ENCODE assay signal across 22 cellular contexts in the genomic region with DNA sequence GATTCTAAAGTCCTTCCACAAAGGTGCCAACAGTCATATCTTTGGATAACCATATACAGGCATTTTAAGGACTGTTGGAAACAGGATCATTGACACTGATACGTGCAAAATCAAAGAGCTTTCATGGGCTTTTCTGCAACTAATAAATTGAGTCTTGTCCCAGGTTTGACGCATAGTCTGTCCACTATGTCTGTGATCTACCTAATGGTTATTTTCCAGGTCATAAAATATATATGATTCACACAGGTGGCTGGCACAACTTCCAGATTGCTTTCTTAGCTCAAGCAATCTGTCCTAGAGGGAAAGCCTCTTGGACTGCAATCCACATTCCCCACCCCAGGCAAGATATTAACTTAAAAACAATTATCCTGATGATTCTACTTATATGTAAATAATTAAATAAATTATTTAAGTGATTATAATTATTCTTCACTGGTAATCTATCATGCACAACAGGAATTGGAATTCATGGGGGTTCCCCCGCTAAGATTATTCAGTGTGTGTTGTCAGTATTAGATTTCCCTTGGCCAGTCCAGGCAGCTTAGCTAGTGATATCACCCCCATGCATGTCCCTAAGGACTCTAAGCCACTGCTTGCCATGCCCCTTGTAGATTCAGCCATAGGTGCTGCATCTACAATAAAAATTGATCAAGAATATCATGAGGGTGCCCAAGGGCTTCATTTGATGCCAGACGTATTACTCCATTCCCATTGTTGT.
DNase-seq lines count a peak whose midpoint lies in the region; ATAC-seq, FAIRE-seq and TF ChIP-seq lines count a peak whose summit lies in the region.
"Had no signal": no experiment of that assay in that cellular context is flagged by ENCODE, and none has a peak within 500 bp of the region (broad histone marks: within the 10 kb centered on the region; RNA-seq: fewer than 3 reads in every experiment).

No MANE protein-coding gene starts in this region.

- H3F3A ChIP-seq in PC-3 (ENCODE audit: low read length, unreplicated experiment), result no peaks in the 10 kb centered on the region

- no peaks in the 10 kb centered on the region for H4K20me1 ChIP-seq in PC-3 (ENCODE audit: low read length)
- H4K20me1 ChIP-seq: BLaER1 treated with 17β-estradiol and CSF1 and Interleukin-3, amounts not matched to agents 10 nM and 100 nM had no signal

- CTCF ChIA-PET in PC-3 (lab: Charles Lee), result no interaction called here

- H3K4me1 ChIP-seq in PC-3 (ENCODE audit: insufficient read depth, low read length) (peaks cover 34% of the 10 kb centered on the region), adrenal gland (replicated peaks in 1 of 2) (no peaks in the 10 kb centered on the region)
- H3K4me1 ChIP-seq: BLaER1 treated with 17β-estradiol and CSF1 and Interleukin-3, amounts not matched to agents 10 nM and 100 nM; HAP-1 had no signal

- no peaks in the 10 kb centered on the region for H3K9me2 ChIP-seq in PC-3 (replicated peaks; ENCODE audit: low read length)

- H3K9me3 ChIP-seq in PC-3 (ENCODE audit: low read length) (no peaks in the 10 kb centered on the region), adrenal gland (replicated peaks in 1 of 3) (no peaks in the 10 kb centered on the region)
- H3K9me3 ChIP-seq: HAP-1 had no signal

- H3K36me3 ChIP-seq in PC-3 (ENCODE audit: low read depth, low read length) (no peaks in the 10 kb centered on the region; the same call in 1 of the 2 replicates), bronchial epithelial cell (ENCODE audit: control insufficient read depth, insufficient read depth, low read length) (no peaks in the 10 kb centered on the region), adrenal gland (replicated peaks in 1 of 2) (no peaks in the 10 kb centered on the region)
- H3K36me3 ChIP-seq: BLaER1 treated with 17β-estradiol and CSF1 and Interleukin-3, amounts not matched to agents 10 nM and 100 nM; HAP-1 had no signal

- DNase-seq in PC-3, result peak; percentile 85
- peak; percentile 37 for DNase-seq in bronchial epithelial cell (ENCODE audit: low read depth)
- peak; percentile 72 for DNase-seq in kidney tubule cell (ENCODE audit: low spot score)
- DNase-seq in SHP77 (lab: John Stamatoyannopoulos, UW), result no peak
- DNase-seq in activated T-helper 1 cell treated with anti-CD3 and anti-CD28 coated beads, Interleukin-12 subunit alpha, Interleukin-12 subunit beta, Interleukin-2, Interleukin-4 antibody, amounts not matched to agents 30 ng/mL and 10 ng/mL and 1 ng/mL, durations not matched to agents 14 hours and 24 hours and 36 hours (ENCODE audit: low spot score), result no peak
- DNase-seq in adrenal gland, result no peak
- DNase-seq: Calu3; CD8-positive, alpha-beta T cell; DMS 273 treated with DMSO at 0.1 percent for 48 hours; DMS53; DND-41; EL; GM23248; IMR-90 had no signal

- BruUV-seq in PC-3 (replicated peaks; lab: Mats Ljungman, UMichigan), result no TSS peak

- no peak for TF ChIP-seq POLR2A in adrenal gland (IDR thresholded peaks at IDR 0.05)

- H3K4me3 ChIP-seq in PC-3 (ENCODE audit: low read length), result no peak overlapping the region
- no peak overlapping the region for H3K4me3 ChIP-seq in bronchial epithelial cell (ENCODE audit: low read depth, low read length)
- H3K4me3 ChIP-seq in adrenal gland, result no peak overlapping the region
- H3K4me3 ChIP-seq: BLaER1 treated with 17β-estradiol and CSF1 and Interleukin-3, amounts not matched to agents 10 nM and 100 nM; GM12878; GM23248; HAP-1 had no signal

- WGBS in adrenal gland, 4 donors, result 68 to 78% (median 75%) methylated on average over 4 of the region's 4 CpGs

- no peak for TF ChIP-seq CTCF in PC-3 (conservative IDR thresholded peaks at IDR 0.05; ENCODE audit: low read depth, low read length)
- TF ChIP-seq CTCF in bronchial epithelial cell (IDR thresholded peaks at IDR 0.05; ENCODE audit: insufficient read depth, low read length, severe bottlenecking), result no peak
- no peak for TF ChIP-seq CTCF in adrenal gland (IDR thresholded peaks at IDR 0.05)

- TF ChIP-seq RAD21 in Ishikawa (IDR thresholded peaks at IDR 0.05; ENCODE audit: low read depth), result no peak

- FAIRE-seq in bronchial epithelial cell (lab: Jason Lieb, UNC), result no peak
- FAIRE-seq: GM12878, GM19239, HTR-8/SVneo had no signal

- H3K4me3 Mint-ChIP-seq in activated T-helper 1 cell treated with anti-CD3 and anti-CD28 coated beads, Interleukin-12 subunit alpha, Interleukin-12 subunit beta, Interleukin-2, Interleukin-4 antibody, amounts not matched to agents 30 ng/mL and 10 ng/mL and 1 ng/mL, durations not matched to agents 14 hours and 24 hours and 36 hours, result no peak overlapping the region
- H3K4me3 Mint-ChIP-seq: B cell; CD8-positive, alpha-beta T cell had no signal

- H3K36me3 Mint-ChIP-seq in activated T-helper 1 cell treated with anti-CD3 and anti-CD28 coated beads, Interleukin-12 subunit alpha, Interleukin-12 subunit beta, Interleukin-2, Interleukin-4 antibody, amounts not matched to agents 30 ng/mL and 10 ng/mL and 1 ng/mL, durations not matched to agents 14 hours and 24 hours and 36 hours (ENCODE audit: low read depth), result no peaks in the 10 kb centered on the region
- H3K36me3 Mint-ChIP-seq: CD8-positive, alpha-beta T cell had no signal

- H3K27ac Mint-ChIP-seq in activated T-helper 1 cell treated with anti-CD3 and anti-CD28 coated beads, Interleukin-12 subunit alpha, Interleukin-12 subunit beta, Interleukin-2, Interleukin-4 antibody, amounts not matched to agents 30 ng/mL and 10 ng/mL and 1 ng/mL, durations not matched to agents 14 hours and 24 hours and 36 hours, result no peak overlapping the region
- H3K27ac Mint-ChIP-seq: B cell; CD8-positive, alpha-beta T cell had no signal

- H3K4me1 Mint-ChIP-seq in activated T-helper 1 cell treated with anti-CD3 and anti-CD28 coated beads, Interleukin-12 subunit alpha, Interleukin-12 subunit beta, Interleukin-2, Interleukin-4 antibody, amounts not matched to agents 30 ng/mL and 10 ng/mL and 1 ng/mL, durations not matched to agents 14 hours and 24 hours and 36 hours (ENCODE audit: low read depth), result no peaks in the 10 kb centered on the region
- H3K4me1 Mint-ChIP-seq: B cell had no signal

- H3K79me2 ChIP-seq in PC-3 (ENCODE audit: low read length), result no peaks in the 10 kb centered on the region

- peak; percentile 67; the same call in 1 of the 2 replicates for TF ChIP-seq EP300 in Ishikawa (IDR thresholded peaks at IDR 0.05; ENCODE audit: borderline replicate concordance)

- ATAC-seq in PC-3 (peak; percentile 72), HG02840 (IDR thresholded peaks at IDR 0.05; ENCODE audit: low FRiP score, unreplicated experiment) (no peak)
- ATAC-seq: CD8-positive, alpha-beta T cell; GM12878 had no signal

- POLR2A ChIA-PET in PC-3 (lab: Charles Lee; ENCODE audit: unreplicated experiment), result no interaction called here

- peaks cover 2% of the 10 kb centered on the region for H3K9me3 Mint-ChIP-seq in activated T-helper 1 cell treated with anti-CD3 and anti-CD28 coated beads, Interleukin-12 subunit alpha, Interleukin-12 subunit beta, Interleukin-2, Interleukin-4 antibody, amounts not matched to agents 30 ng/mL and 10 ng/mL and 1 ng/mL, durations not matched to agents 14 hours and 24 hours and 36 hours

- H3K9ac ChIP-seq in PC-3 (ENCODE audit: low read length), result peak overlapping the region; percentile 55
- H3K9ac ChIP-seq: BLaER1 treated with 17β-estradiol and CSF1 and Interleukin-3, amounts not matched to agents 10 nM and 100 nM; GM23248 had no signal

- no peak overlapping the region for H2AFZ ChIP-seq in PC-3 (ENCODE audit: low read length)
- H2AFZ ChIP-seq: GM23248 had no signal

- intact Hi-C loops in PC-3 (cut with micrococcal nuclease) (loop anchor here (5.0 kb wide), 1 partner anchor 41 kb away; no protein-coding TSS in a partner anchor), adrenal gland (cut with DNase I) (no loop called here)
- intact Hi-C loops in activated T-helper 1 cell treated with anti-CD3 and anti-CD28 coated beads, Interleukin-12 subunit alpha, Interleukin-12 subunit beta, Interleukin-2, Interleukin-4 antibody, amounts not matched to agents 30 ng/mL and 10 ng/mL and 1 ng/mL, durations not matched to agents 14 hours and 24 hours and 36 hours (cut with micrococcal nuclease), result no loop called here

- H3K27ac ChIP-seq in PC-3 (ENCODE audit: low read length), result peak overlapping the region; percentile 89
- H3K27ac ChIP-seq in adrenal gland, result no peak overlapping the region
- H3K27ac ChIP-seq: BLaER1 treated with 17β-estradiol and CSF1 and Interleukin-3, amounts not matched to agents 10 nM and 100 nM; GM23248 had no signal

- H3K27me3 ChIP-seq in PC-3 (ENCODE audit: low read length) (no peaks in the 10 kb centered on the region), bronchial epithelial cell (ENCODE audit: control insufficient read depth, insufficient read depth, low read length) (no peaks in the 10 kb centered on the region), adrenal gland (no peaks in the 10 kb centered on the region)
- H3K27me3 ChIP-seq: BLaER1 treated with 17β-estradiol and CSF1 and Interleukin-3, amounts not matched to agents 10 nM and 100 nM had no signal

- H3K27me3 Mint-ChIP-seq in activated T-helper 1 cell treated with anti-CD3 and anti-CD28 coated beads, Interleukin-12 subunit alpha, Interleukin-12 subunit beta, Interleukin-2, Interleukin-4 antibody, amounts not matched to agents 30 ng/mL and 10 ng/mL and 1 ng/mL, durations not matched to agents 14 hours and 24 hours and 36 hours (ENCODE audit: insufficient read depth), result no peaks in the 10 kb centered on the region
- H3K27me3 Mint-ChIP-seq: B cell had no signal

- H3K4me2 ChIP-seq in PC-3 (ENCODE audit: low read length), result peak overlapping the region; percentile 75
- H3K4me2 ChIP-seq: BLaER1 treated with 17β-estradiol and CSF1 and Interleukin-3, amounts not matched to agents 10 nM and 100 nM had no signal

TF ChIP-seq in Ishikawa, 13 proteins besides CTCF, POLR2A, EP300 and RAD21 (continues in another document):
- 0 out of 2 replicates have a peak, but pooled peaks have one; percentile 33 for TF ChIP-seq TEAD4 (IDR thresholded peaks at IDR 0.05)
- no peak for TF ChIP-seq EGR1 (IDR thresholded peaks at IDR 0.05)
- peak; percentile 71 for TF ChIP-seq NFIC (IDR thresholded peaks at IDR 0.05)
- TF ChIP-seq, protein P1, sequence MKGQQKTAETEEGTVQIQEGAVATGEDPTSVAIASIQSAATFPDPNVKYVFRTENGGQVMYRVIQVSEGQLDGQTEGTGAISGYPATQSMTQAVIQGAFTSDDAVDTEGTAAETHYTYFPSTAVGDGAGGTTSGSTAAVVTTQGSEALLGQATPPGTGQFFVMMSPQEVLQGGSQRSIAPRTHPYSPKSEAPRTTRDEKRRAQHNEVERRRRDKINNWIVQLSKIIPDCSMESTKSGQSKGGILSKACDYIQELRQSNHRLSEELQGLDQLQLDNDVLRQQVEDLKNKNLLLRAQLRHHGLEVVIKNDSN (IDR thresholded peaks at IDR 0.05), result no peak

Comparison
In these comparisons a context has a peak if more than half of its experiments do, and no peak if none do; other contexts are left out.
1. DNase-seq: peak in PC-3 (single experiment), bronchial epithelial cell (single experiment) and kidney tubule cell (single experiment); none in SHP77 (0 of 2), activated T-helper 1 cell treated with anti-CD3 and anti-CD28 coated beads, Interleukin-12 subunit alpha, Interleukin-12 subunit beta, Interleukin-2, Interleukin-4 antibody, amounts not matched to agents 30 ng/mL and 10 ng/mL and 1 ng/mL, durations not matched to agents 14 hours and 24 hours and 36 hours (single experiment) and adrenal gland (0 of 7).